Comparison of ENCODE assay signal across 8 cellular contexts in the genomic region with DNA sequence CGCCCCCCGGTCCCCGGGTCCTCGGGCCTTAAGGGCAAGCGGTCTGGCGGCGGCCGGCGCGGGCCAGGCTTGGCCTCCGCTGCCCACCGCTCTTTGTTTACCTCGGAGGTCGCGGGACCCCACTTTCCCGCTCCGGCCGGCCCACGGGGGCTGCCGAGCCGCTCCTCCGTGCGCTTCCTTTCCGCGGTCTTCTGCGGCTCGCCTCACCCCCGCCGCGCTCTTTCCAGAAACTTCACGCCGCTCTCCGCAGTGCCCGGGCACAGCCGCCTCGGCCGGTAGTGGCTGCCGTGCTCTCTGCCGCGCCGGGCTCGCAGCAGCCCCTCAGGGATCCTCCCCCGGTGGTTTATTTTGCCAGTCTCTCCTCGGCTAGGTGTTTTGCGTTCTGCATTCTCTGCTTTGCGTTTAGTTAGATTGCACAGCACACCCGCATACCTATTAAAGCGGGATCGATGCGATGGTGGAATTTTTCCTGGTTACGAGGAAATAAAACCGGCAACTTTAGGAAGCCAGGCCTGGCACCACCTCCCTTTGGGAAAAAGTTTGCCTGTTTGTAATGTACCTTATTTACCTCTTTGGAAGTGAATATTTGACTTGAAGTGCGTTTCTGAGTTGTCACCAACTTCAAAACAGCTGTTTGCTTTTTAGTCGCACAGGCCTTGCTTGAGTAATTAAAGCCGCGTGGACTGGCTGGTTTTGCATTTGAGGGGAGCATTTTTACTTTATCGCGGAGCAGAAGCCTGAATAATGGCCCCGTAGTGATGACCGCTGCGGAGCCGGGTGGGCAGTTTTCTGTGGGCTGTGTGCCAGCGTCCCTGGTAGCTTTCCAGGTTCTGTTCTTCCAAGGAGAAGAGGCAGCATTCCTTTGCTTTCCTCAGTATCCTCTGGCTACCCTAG. TPM values are rescaled to one million over a fixed set of nuclear protein-coding genes. Genes with fewer than 3 reads are reported as not detected.
DNase-seq lines count a peak whose midpoint lies in the region; ATAC-seq and TF ChIP-seq lines count a peak whose summit lies in the region.

No MANE protein-coding gene starts in this region.

- H3K4me1 ChIP-seq in HUES48 (ENCODE audit: control insufficient read depth, insufficient read depth, low read length) (peaks cover 29% of the 10 kb centered on the region), skeletal muscle satellite cell (ENCODE audit: control insufficient read depth, insufficient read depth, low read length) (peaks cover 13% of the 10 kb centered on the region)

- TF ChIP-seq CTCF in astrocyte of the spinal cord (IDR thresholded peaks at IDR 0.05; ENCODE audit: low read depth, low read length), result no peak

- peak overlapping the region; percentile 86 for H3K4me2 ChIP-seq in skeletal muscle satellite cell (ENCODE audit: low read length)

- ATAC-seq in GM21390 (IDR thresholded peaks at IDR 0.05; ENCODE audit: unreplicated experiment), result peak; percentile 44

- H3K27me3 ChIP-seq in HUES48 (ENCODE audit: control insufficient read depth, insufficient read depth, low read length), result no peaks in the 10 kb centered on the region
- H3K27me3 ChIP-seq in skeletal muscle satellite cell (ENCODE audit: control insufficient read depth, insufficient read depth, low read length), result no peaks in the 10 kb centered on the region

- no peaks in the 10 kb centered on the region for H3K9me3 ChIP-seq in HUES48 (ENCODE audit: control insufficient read depth, insufficient read depth, low read length)
- no peaks in the 10 kb centered on the region for H3K9me3 ChIP-seq in skeletal muscle satellite cell (replicated peaks; ENCODE audit: low read length)

- H3K4me3 ChIP-seq in HUES48 (ENCODE audit: low read depth, low read length), result peak overlapping the region; percentile 98
- H3K4me3 ChIP-seq in astrocyte of the spinal cord (ENCODE audit: low read depth, low read length), result peak overlapping the region; percentile 69
- peak overlapping the region; percentile 80 for H3K4me3 ChIP-seq in iPS-11a (ENCODE audit: low read depth, low read length)
- peak overlapping the region; percentile 80 for H3K4me3 ChIP-seq in skeletal muscle satellite cell (ENCODE audit: low read length)

- H3K36me3 ChIP-seq in HUES48 (ENCODE audit: control insufficient read depth, insufficient read depth, low read length) (peaks cover 2% of the 10 kb centered on the region; the same call in 1 of the 2 replicates), skeletal muscle satellite cell (ENCODE audit: insufficient read depth, low read length) (peaks cover under 1% of the 10 kb centered on the region)

- peak overlapping the region; percentile 96 for H3K9ac ChIP-seq in HUES48 (ENCODE audit: low read depth, low read length)
- H3K9ac ChIP-seq in skeletal muscle satellite cell (ENCODE audit: low read depth, low read length), result peak overlapping the region; percentile 87

- in situ Hi-C loops in astrocyte of the spinal cord (cut with HindIII; ENCODE audit: low sequenced_read_pairs), result no loop called here

- H3K27ac ChIP-seq in HUES48 (ENCODE audit: low read depth, low read length), result peak overlapping the region; percentile 94

- DNase-seq in COR-L47 (lab: John Stamatoyannopoulos, UW), result peak; percentile 30
- DNase-seq in T-helper 22 cell (ENCODE audit: low read depth), result peak; percentile 25
- DNase-seq in astrocyte of the spinal cord (ENCODE audit: low read depth, low spot score), result peak; percentile 37
- DNase-seq in DMS114 treated with DMSO at 0.1 percent for 48 hours (lab: John Stamatoyannopoulos, UW; ENCODE audit: unreplicated experiment), result no peak

RNA-seq across cellular contexts. Expression of gene NAA16, which starts 0.8 kb away (rescaled TPM):
- 6.6 and 9.4 TPM in 2 replicates for total RNA-seq in skeletal muscle satellite cell (2012; rRNA removed)

RNA-seq across cellular contexts. Expression of gene MTRF1, which starts 48.5 kb away (rescaled TPM):
- 8.9 and 10.3 TPM in 2 replicates for total RNA-seq in skeletal muscle satellite cell (2012; rRNA removed)
